Comparison of ENCODE assay signal across 8 cellular contexts in genomic region chr11:65432686-65433582, GRCh38. TPM values are rescaled to one million over a fixed set of nuclear protein-coding genes. Genes with fewer than 3 reads are reported as not detected.
DNase-seq lines count a peak whose midpoint lies in the region; ATAC-seq and TF ChIP-seq lines count a peak whose summit lies in the region.

No MANE protein-coding gene starts in this region.

- H3K36me3 Mint-ChIP-seq in activated CD4-positive, alpha-beta T cell treated with anti-CD3 and anti-CD28 coated beads, Interleukin-2, amount 10 ng/mL, durations not matched to agents 24 days and 14 days (ENCODE audit: low read depth): peaks cover 57% of the 10 kb centered on the region
- H3K36me3 Mint-ChIP-seq in neural progenitor cell: peaks cover 3% of the 10 kb centered on the region

- peak overlapping the region; percentile 17 for H3K27ac ChIP-seq in brain microvascular endothelial cell
- no peak overlapping the region for H3K27ac ChIP-seq in neural progenitor cell

- H3K27ac Mint-ChIP-seq in activated CD4-positive, alpha-beta T cell treated with anti-CD3 and anti-CD28 coated beads, Interleukin-2, amount 10 ng/mL, durations not matched to agents 24 days and 14 days: peak overlapping the region; percentile 76
- H3K27ac Mint-ChIP-seq in neural progenitor cell: no peak overlapping the region

- peaks cover 5% of the 10 kb centered on the region for H3K4me1 ChIP-seq in neural progenitor cell

- in situ Hi-C loops in brain microvascular endothelial cell (cut with HindIII; ENCODE audit: low pct_ligation_motif_present, low sequenced_read_pairs): no loop called here

- H3K27me3 ChIP-seq in brain microvascular endothelial cell (replicated peaks) (no peaks in the 10 kb centered on the region), neural progenitor cell (no peaks in the 10 kb centered on the region)

- H3K9me3 Mint-ChIP-seq in activated CD4-positive, alpha-beta T cell treated with anti-CD3 and anti-CD28 coated beads, Interleukin-2, amount 10 ng/mL, durations not matched to agents 24 days and 14 days: no peaks in the 10 kb centered on the region
- H3K9me3 Mint-ChIP-seq in neural progenitor cell: no peaks in the 10 kb centered on the region

- H3K27me3 Mint-ChIP-seq in activated CD4-positive, alpha-beta T cell treated with anti-CD3 and anti-CD28 coated beads, Interleukin-2, amount 10 ng/mL, durations not matched to agents 24 days and 14 days: no peaks in the 10 kb centered on the region
- H3K27me3 Mint-ChIP-seq in neural progenitor cell (ENCODE audit: insufficient read depth, low read depth): peaks cover 2% of the 10 kb centered on the region

- H3K4me1 Mint-ChIP-seq in activated CD4-positive, alpha-beta T cell treated with anti-CD3 and anti-CD28 coated beads, Interleukin-2, amount 10 ng/mL, durations not matched to agents 24 days and 14 days: peaks cover 79% of the 10 kb centered on the region
- H3K4me1 Mint-ChIP-seq in neural progenitor cell: peaks cover 23% of the 10 kb centered on the region

- ATAC-seq in HG03571 (IDR thresholded peaks at IDR 0.05; ENCODE audit: unreplicated experiment) (no peak), HG03460 (IDR thresholded peaks at IDR 0.05; ENCODE audit: unreplicated experiment) (no peak)

- H3F3A ChIP-seq in neural progenitor cell (ENCODE audit: low read depth): peaks cover 3% of the 10 kb centered on the region

- no peak overlapping the region for H3K4me2 ChIP-seq in neural progenitor cell

- no peak overlapping the region for H2AFZ ChIP-seq in neural progenitor cell (replicated peaks)

- TF ChIP-seq CTCF in brain microvascular endothelial cell (IDR thresholded peaks at IDR 0.05; ENCODE audit: low read depth, low read length, missing control alignments): no peak
- peak; percentile 51 for TF ChIP-seq CTCF in neural progenitor cell (IDR thresholded peaks at IDR 0.05)

- intact Hi-C loops in activated CD4-positive, alpha-beta T cell treated with anti-CD3 and anti-CD28 coated beads, Interleukin-2, amount 10 ng/mL, durations not matched to agents 24 days and 14 days (cut with micrococcal nuclease): loop anchor here (1.0 to 5.0 kb wide), 3 partner anchors 17 to 67 kb away; no protein-coding TSS in a partner anchor

- no peak for DNase-seq in activated CD4-positive, alpha-beta T cell treated with anti-CD3 and anti-CD28 coated beads, Interleukin-2, amount 10 ng/mL, durations not matched to agents 24 days and 14 days
- no peak for DNase-seq in activated CD4-positive, alpha-beta T cell treated with anti-CD3 and anti-CD28 coated beads, Interleukin-2, amount 50 U/mL, for 48 hours
- DNase-seq in NCI-H2227 treated with DMSO at 0.1 percent for 48 hours (lab: John Stamatoyannopoulos, UW) (peak; percentile 37), brain microvascular endothelial cell (no peak), neural progenitor cell (ENCODE audit: low spot score) (no peak), NCI-H2029 treated with DMSO at 0.1 percent for 48 hours (lab: John Stamatoyannopoulos, UW) (no peak)

- no peaks in the 10 kb centered on the region for H4K20me1 ChIP-seq in neural progenitor cell (ENCODE audit: low read depth)

- no peaks in the 10 kb centered on the region for H3K79me2 ChIP-seq in neural progenitor cell (ENCODE audit: low read depth)

- H3K36me3 ChIP-seq in brain microvascular endothelial cell (replicated peaks): peaks cover 49% of the 10 kb centered on the region
- H3K36me3 ChIP-seq in neural progenitor cell: no peaks in the 10 kb centered on the region

- H3K4me3 ChIP-seq in brain microvascular endothelial cell (ENCODE audit: low read depth, low read length) (peak overlapping the region; percentile 15), neural progenitor cell (no peak overlapping the region)

- no peak overlapping the region for H3K9ac ChIP-seq in neural progenitor cell

- H3K4me3 Mint-ChIP-seq in activated CD4-positive, alpha-beta T cell treated with anti-CD3 and anti-CD28 coated beads, Interleukin-2, amount 10 ng/mL, durations not matched to agents 24 days and 14 days: peak overlapping the region; percentile 54
- H3K4me3 Mint-ChIP-seq in neural progenitor cell: no peak overlapping the region

- no peaks in the 10 kb centered on the region for H3K9me3 ChIP-seq in neural progenitor cell (ENCODE audit: low read depth)

RNA-seq across cellular contexts. Expression of gene NEAT1, which starts 10.3 kb away (rescaled TPM):
- total RNA-seq in activated CD4-positive, alpha-beta T cell treated with anti-CD3 and anti-CD28 coated beads, Interleukin-2, amount 10 ng/mL, durations not matched to agents 24 days and 14 days: 410 and 411 TPM in 2 replicates
- total RNA-seq in neural progenitor cell (ENCODE audit: low replicate concordance): 2.8 and 4.0 TPM in 2 replicates

RNA-seq across cellular contexts. Expression of gene FRMD8, which starts 46.5 kb away (rescaled TPM):
- total RNA-seq in activated CD4-positive, alpha-beta T cell treated with anti-CD3 and anti-CD28 coated beads, Interleukin-2, amount 10 ng/mL, durations not matched to agents 24 days and 14 days: 46.7 and 46.8 TPM in 2 replicates
- total RNA-seq in neural progenitor cell (ENCODE audit: low replicate concordance): 5.8 and 28.3 TPM in 2 replicates

RNA-seq across cellular contexts. Expression of gene SLC25A45, which starts 50.5 kb away (rescaled TPM):
- total RNA-seq in activated CD4-positive, alpha-beta T cell treated with anti-CD3 and anti-CD28 coated beads, Interleukin-2, amount 10 ng/mL, durations not matched to agents 24 days and 14 days: 15.5 and 16.8 TPM in 2 replicates
- total RNA-seq in neural progenitor cell (ENCODE audit: low replicate concordance): 0.47 and 1.2 TPM in 2 replicates

Comparison
In these comparisons a context has a peak if more than half of its experiments do, and no peak if none do; other contexts are left out.
1. RNA of gene NEAT1, which starts 10.3 kb away (total RNA-seq): 410 to 411 TPM in activated CD4-positive, alpha-beta T cell treated with anti-CD3 and anti-CD28 coated beads, Interleukin-2, amount 10 ng/mL, durations not matched to agents 24 days and 14 days; 2.8 to 4.0 TPM in neural progenitor cell; every median in the first group is over 10 times any median in the second.